Comparison of ENCODE assay signal across 19 cellular contexts in the genomic region with DNA sequence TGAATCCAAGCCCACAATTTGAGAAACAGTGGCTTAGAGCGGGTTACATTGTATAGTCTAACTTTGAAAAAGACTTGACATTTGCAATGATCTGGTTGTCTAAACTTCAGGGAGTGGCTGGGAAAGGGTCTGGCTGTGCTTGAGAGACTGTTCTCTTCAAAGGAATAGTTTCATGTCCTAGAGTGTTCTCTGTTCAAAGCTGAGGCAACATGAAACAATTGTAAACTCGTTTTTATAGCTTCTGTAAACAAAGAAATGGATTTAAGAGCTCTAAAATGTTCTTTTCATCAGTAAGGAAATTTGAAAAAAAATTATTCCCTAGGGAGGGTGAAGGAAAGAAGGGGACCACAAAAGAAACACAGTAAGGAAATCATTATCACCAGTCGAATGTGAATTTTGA. TPM values are rescaled to one million over a fixed set of nuclear protein-coding genes. Genes with fewer than 3 reads are reported as not detected.
DNase-seq lines count a peak whose midpoint lies in the region; ATAC-seq and TF ChIP-seq lines count a peak whose summit lies in the region.
"Had no signal": no experiment of that assay in that cellular context is flagged by ENCODE, and none has a peak within 500 bp of the region (broad histone marks: within the 10 kb centered on the region; RNA-seq: fewer than 3 reads in every experiment).

No MANE protein-coding gene starts in this region.

- intact Hi-C loops in esophagus muscularis mucosa (cut with DNase I), result no loop called here

- no peak for ATAC-seq in activated T-cell treated with anti-CD3 and anti-CD28 coated beads, Interleukin-2, amount 50 U/mL, for 72 hours (replicated peaks in 1 of 2)
- no peak for ATAC-seq in HG03159 (IDR thresholded peaks at IDR 0.05; ENCODE audit: unreplicated experiment)
- ATAC-seq: activated CD4-positive, CD25-positive, alpha-beta regulatory T cell treated with anti-CD3 and anti-CD28 coated beads, Interleukin-2, amount 50 U/mL, for 24 hours; Right ventricle myocardium inferior had no signal

- peak overlapping the region; percentile 47 for H3K4me2 ChIP-seq in Loucy (ENCODE audit: low read depth, low read length, poor library complexity, severe bottlenecking)

- TF ChIP-seq POLR2A in esophagus muscularis mucosa (IDR thresholded peaks at IDR 0.05; ENCODE audit: low read depth), result no peak

- H3K27me3 Mint-ChIP-seq in activated T-cell treated with anti-CD3 and anti-CD28 coated beads, Interleukin-2, amount 50 U/mL, for 72 hours (ENCODE audit: low read depth), result no peaks in the 10 kb centered on the region
- no peaks in the 10 kb centered on the region for H3K27me3 Mint-ChIP-seq in nephron progenitor cell (ENCODE audit: low read depth, poor library complexity)

- TF ChIP-seq EP300 in esophagus muscularis mucosa (IDR thresholded peaks at IDR 0.05), result no peak

- H3K27ac Mint-ChIP-seq in activated T-cell treated with anti-CD3 and anti-CD28 coated beads, Interleukin-2, amount 50 U/mL, for 72 hours, result peak overlapping the region; percentile 58
- H3K27ac Mint-ChIP-seq in nephron progenitor cell, result peak overlapping the region; percentile 46

- WGBS in esophagus muscularis mucosa, result 62% methylated on average over 3 of the region's 3 CpGs

- H3F3A ChIP-seq in Loucy (ENCODE audit: low read depth), result no peaks in the 10 kb centered on the region

- TF ChIP-seq CTCF in Loucy (conservative IDR thresholded peaks at IDR 0.05; ENCODE audit: low read length), result no peak
- no peak for TF ChIP-seq CTCF in nephron progenitor cell (IDR thresholded peaks at IDR 0.05)
- no peak for TF ChIP-seq CTCF in esophagus muscularis mucosa (IDR thresholded peaks at IDR 0.05)

- peaks cover 4 to 11% of the 10 kb centered on the region in 2 donors for H3K36me3 Mint-ChIP-seq in activated T-cell treated with anti-CD3 and anti-CD28 coated beads, Interleukin-2, amount 50 U/mL, for 72 hours (ENCODE audit: insufficient read depth in 2 of 2)
- H3K36me3 Mint-ChIP-seq in nephron progenitor cell (ENCODE audit: low read depth), result peaks cover 42% of the 10 kb centered on the region

- H3K4me1 Mint-ChIP-seq in activated T-cell treated with anti-CD3 and anti-CD28 coated beads, Interleukin-2, amount 50 U/mL, for 72 hours (ENCODE audit: low read depth), result peaks cover 22% of the 10 kb centered on the region
- peaks cover 14% of the 10 kb centered on the region for H3K4me1 Mint-ChIP-seq in nephron progenitor cell

- H3K36me3 ChIP-seq in Loucy (ENCODE audit: insufficient read depth, low read length) (peaks cover 19% of the 10 kb centered on the region), endocrine pancreas (ENCODE audit: control insufficient read depth, insufficient read depth, low read length) (no peaks in the 10 kb centered on the region), esophagus muscularis mucosa (peaks cover 0 to 15% (median 2%) of the 10 kb centered on the region in 4 donors)

- H3K9ac ChIP-seq in Loucy (ENCODE audit: low read depth, low read length, poor library complexity, severe bottlenecking) (peak overlapping the region; percentile 23), endocrine pancreas (ENCODE audit: control insufficient read depth, insufficient read depth, low read length) (no peak overlapping the region)

- H4K20me1 ChIP-seq in Loucy (ENCODE audit: insufficient read depth, low read length, poor library complexity, severe bottlenecking), result no peaks in the 10 kb centered on the region

- H3K4me3 ChIP-seq in Loucy (ENCODE audit: low read length, poor library complexity, severe bottlenecking) (peak overlapping the region; percentile 41), endocrine pancreas (ENCODE audit: control insufficient read depth, insufficient read depth, low read length) (peak overlapping the region; percentile 66), esophagus muscularis mucosa (no peak overlapping the region)

- H3K4me3 Mint-ChIP-seq in activated T-cell treated with anti-CD3 and anti-CD28 coated beads, Interleukin-2, amount 50 U/mL, for 72 hours, result peak overlapping the region; percentile 28 to 73
- no peak overlapping the region for H3K4me3 Mint-ChIP-seq in nephron progenitor cell

- H3K4me1 ChIP-seq in Loucy (ENCODE audit: insufficient read depth, low read length, poor library complexity, severe bottlenecking), result peaks cover 27% of the 10 kb centered on the region
- peaks cover 9% of the 10 kb centered on the region for H3K4me1 ChIP-seq in endocrine pancreas (ENCODE audit: control insufficient read depth, insufficient read depth, low read length)
- H3K4me1 ChIP-seq in esophagus muscularis mucosa, result peaks cover 5 to 15% (median 13%) of the 10 kb centered on the region in 4 donors
- H3K4me1 ChIP-seq: Caco-2 had no signal

- no peak for DNase-seq in activated T-cell treated with anti-CD3 and anti-CD28 coated beads, Interleukin-2, amount 50 U/mL, for 72 hours
- no peak for DNase-seq in activated T-cell treated with anti-CD3 and anti-CD28 coated beads for 4 hours
- no peak for DNase-seq in nephron progenitor cell
- DNase-seq in T1000 (lab: John Stamatoyannopoulos, UW), result no peak
- DNase-seq in esophagus muscularis mucosa (ENCODE audit: extremely low spot score), result no peak
- DNase-seq: amniotic stem cell; Caco-2; effector CD8-positive, alpha-beta T cell; GF-D8; kidney glomerular epithelial cell; NCI-H1694 treated with DMSO at 0.1 percent for 48 hours; NCI-H510A treated with DMSO at 0.1 percent for 48 hours; stimulated activated CD4-positive, alpha-beta T cell treated with anti-CD3 and anti-CD28 coated beads, Interleukin-4, amount 100 ng/mL, for 24 hours; substantia nigra had no signal

- no peak overlapping the region for H3K27ac ChIP-seq in esophagus muscularis mucosa (replicated peaks in 1 of 4)

- H3K9me2 ChIP-seq in Loucy (replicated peaks; ENCODE audit: low read depth, low read length), result no peaks in the 10 kb centered on the region

- peaks cover 0 to 2% of the 10 kb centered on the region in 2 donors for H3K9me3 Mint-ChIP-seq in activated T-cell treated with anti-CD3 and anti-CD28 coated beads, Interleukin-2, amount 50 U/mL, for 72 hours
- no peaks in the 10 kb centered on the region for H3K9me3 Mint-ChIP-seq in nephron progenitor cell

- no peak overlapping the region for H2AFZ ChIP-seq in Loucy (ENCODE audit: low read length)

- H3K79me2 ChIP-seq in Loucy (ENCODE audit: insufficient read depth, low read length), result no peaks in the 10 kb centered on the region

- no peaks in the 10 kb centered on the region for H3K27me3 ChIP-seq in Loucy (ENCODE audit: insufficient read depth, low read length, poor library complexity, severe bottlenecking)
- H3K27me3 ChIP-seq in endocrine pancreas (ENCODE audit: control insufficient read depth, insufficient read depth, low read length), result no peaks in the 10 kb centered on the region
- no peaks in the 10 kb centered on the region for H3K27me3 ChIP-seq in esophagus muscularis mucosa

- no peaks in the 10 kb centered on the region for H3K9me3 ChIP-seq in Loucy (ENCODE audit: insufficient read depth, low read depth, low read length)
- H3K9me3 ChIP-seq in endocrine pancreas (ENCODE audit: control insufficient read depth, low read length), result no peaks in the 10 kb centered on the region
- H3K9me3 ChIP-seq in esophagus muscularis mucosa, result no peaks in the 10 kb centered on the region
- H3K9me3 ChIP-seq: Caco-2 had no signal

RNA-seq across cellular contexts. Expression of a gene that starts 41.6 kb away (rescaled TPM):
- total RNA-seq in activated T-cell treated with anti-CD3 and anti-CD28 coated beads, Interleukin-2, amount 50 U/mL, for 72 hours, result 10 to 100 TPM; 29.4 to 29.6 TPM
- total RNA-seq in esophagus muscularis mucosa, result 10 to 100 TPM; 17.6 to 27.2 (median 20.1) TPM

Comparison
In these comparisons a context has a peak if more than half of its experiments do, and no peak if none do; other contexts are left out.
1. H3K4me3 ChIP-seq: peak in Loucy (single experiment) and endocrine pancreas (single experiment); none in esophagus muscularis mucosa (0 of 4).